Comparison of ENCODE assay signal across 31 cellular contexts in genomic region chr1:115445090-115445489, GRCh38.
"Had no signal": no experiment of that assay in that cellular context is flagged by ENCODE, and none has a peak within 500 bp of the region (broad histone marks: within the 10 kb centered on the region; RNA-seq: fewer than 3 reads in every experiment).

No MANE protein-coding gene starts in this region.

- H3K27ac ChIP-seq: brain microvascular endothelial cell, cardiac muscle cell, RWPE1, SK-N-MC had no signal

- H3K4me3 ChIP-seq: cardiac muscle cell, MG63, SK-N-MC had no signal

- DNase-seq: activated CD4-positive, alpha-beta T cell treated with anti-CD3 and anti-CD28 coated beads, Interleukin-2, amount 10 ng/mL, durations not matched to agents 24 days and 14 days; activated CD4-positive, alpha-beta T cell treated with anti-CD3 and anti-CD28 coated beads, Interleukin-2, amount 50 U/mL, for 4 hours; activated CD8-positive, alpha-beta T cell treated with anti-CD3 and anti-CD28 coated beads for 36 hours; activated effector memory CD4-positive, alpha-beta T cell treated with anti-CD3 and anti-CD28 coated beads, Interleukin-2, amount 50 U/mL, for 16 hours; activated naive CD4-positive, alpha-beta T cell; activated naive CD4-positive, alpha-beta T cell treated with anti-CD3 and anti-CD28 coated beads, Interleukin-2, amount 50 U/mL, for 16 hours; activated naive CD8-positive, alpha-beta T cell treated with anti-CD3 and anti-CD28 coated beads for 36 hours; activated T-cell treated with anti-CD3 and anti-CD28 coated beads, Interleukin-2, amount 50 U/mL, for 1 hour; activated T-cell treated with anti-CD3 and anti-CD28 coated beads, Interleukin-2, amount 50 U/mL, for 72 hours; amniotic stem cell; aorta; brain microvascular endothelial cell; Karpas-422; KBM-7; MG63; NCI-H1048; NCI-H1105 treated with DMSO at 0.1 percent for 48 hours; NCI-H1436; NCI-H1694; NCI-H1930; NCI-H2081 treated with DMSO at 0.1 percent for 48 hours; NCI-H226; NCI-H446 treated with DMSO at 0.1 percent for 48 hours; NCI-H524; SIG-M5 had no signal

- H3K27me3 ChIP-seq: brain microvascular endothelial cell, cardiac muscle cell, MG63 had no signal

- H3K36me3 ChIP-seq: brain microvascular endothelial cell, cardiac muscle cell, MG63 had no signal

- ATAC-seq: activated CD8-positive, alpha-beta T cell treated with anti-CD3 and anti-CD28 coated beads for 36 hours; activated T-cell treated with anti-CD3 and anti-CD28 coated beads, Interleukin-2, amount 50 U/mL, for 72 hours; activated T-helper 17 cell treated with anti-CD3 and anti-CD28 coated beads, Interleukin-2, amount 50 U/mL, for 72 hours; Panc1; Right ventricle myocardium inferior had no signal
